ENCODE assay signal across 8 cellular contexts in genomic region chrX:119684312-119684711, GRCh38. TPM values are rescaled to one million over a fixed set of nuclear protein-coding genes. Genes with fewer than 3 reads are reported as not detected.
DNase-seq lines count a peak whose midpoint lies in the region; ATAC-seq and TF ChIP-seq lines count a peak whose summit lies in the region.
"Not testable (repeated sequence)": the region's sequence is repeated elsewhere in the genome, so short reads cannot be mapped to it uniquely, and the experiment has no call there.

No MANE protein-coding gene starts in this region.

- not testable (repeated sequence) for H3K9me3 Mint-ChIP-seq in CD4-positive, CD25-positive, alpha-beta regulatory T cell; activated CD8-positive, alpha-beta memory T cell treated with anti-CD3 and anti-CD28 coated beads, Interleukin-2, amount 10 ng/mL, durations not matched to agents 7 days and 5 days (ENCODE audit: low read depth); activated naive CD8-positive, alpha-beta T cell treated with anti-CD3 and anti-CD28 coated beads, Interleukin-2, amount 50 U/mL, for 24 hours
- H3K9me3 Mint-ChIP-seq in glutamatergic neuron (ENCODE audit: unreplicated experiment), result peaks cover 11% of the 10 kb centered on the region

- TF ChIP-seq CTCF in glutamatergic neuron (IDR thresholded peaks at IDR 0.05; ENCODE audit: partially characterized antibody, unreplicated experiment), result not testable (repeated sequence)

- CTCF ChIA-PET in activated CD8-positive, alpha-beta memory T cell treated with anti-CD3 and anti-CD28 coated beads, Interleukin-2, amount 10 ng/mL, durations not matched to agents 7 days and 5 days (lab: Charles Lee), result interaction anchor here (0.7 to 2.7 kb wide), 3 partner anchors 8 to 76 kb away, joined by 3 to 10 read pairs (median 3); no protein-coding TSS in a partner anchor

- ATAC-seq in CD4-positive, CD25-positive, alpha-beta regulatory T cell (ENCODE audit: low read depth in 2 of 2); activated CD8-positive, alpha-beta memory T cell treated with anti-CD3 and anti-CD28 coated beads, Interleukin-2, amount 10 ng/mL, durations not matched to agents 7 days and 5 days; activated naive CD8-positive, alpha-beta T cell treated with anti-CD3 and anti-CD28 coated beads, Interleukin-2, amount 50 U/mL, for 24 hours: not testable (repeated sequence)
- ATAC-seq in T-helper 17 cell, result peak; percentile 44

- peaks cover 31 to 96% (median 49%) of the 10 kb centered on the region in 4 donors for H3K4me1 Mint-ChIP-seq in CD4-positive, CD25-positive, alpha-beta regulatory T cell
- H3K4me1 Mint-ChIP-seq in T-helper 17 cell, result peaks cover 35% of the 10 kb centered on the region
- H3K4me1 Mint-ChIP-seq in activated CD8-positive, alpha-beta memory T cell treated with anti-CD3 and anti-CD28 coated beads, Interleukin-2, amount 10 ng/mL, durations not matched to agents 7 days and 5 days, result peaks cover 60% of the 10 kb centered on the region
- peaks cover 85% of the 10 kb centered on the region for H3K4me1 Mint-ChIP-seq in activated naive CD8-positive, alpha-beta T cell treated with anti-CD3 and anti-CD28 coated beads, Interleukin-2, amount 50 U/mL, for 24 hours
- peaks cover 16% of the 10 kb centered on the region for H3K4me1 Mint-ChIP-seq in glutamatergic neuron (ENCODE audit: low read depth, unreplicated experiment)

- H3K36me3 Mint-ChIP-seq in CD4-positive, CD25-positive, alpha-beta regulatory T cell, result peaks cover 30% of the 10 kb centered on the region
- H3K36me3 Mint-ChIP-seq in T-helper 17 cell (ENCODE audit: low read depth); activated naive CD8-positive, alpha-beta T cell treated with anti-CD3 and anti-CD28 coated beads, Interleukin-2, amount 50 U/mL, for 24 hours (ENCODE audit: low read depth); glutamatergic neuron (ENCODE audit: unreplicated experiment): not testable (repeated sequence)
- peaks cover 37% of the 10 kb centered on the region for H3K36me3 Mint-ChIP-seq in activated CD8-positive, alpha-beta memory T cell treated with anti-CD3 and anti-CD28 coated beads, Interleukin-2, amount 10 ng/mL, durations not matched to agents 7 days and 5 days

- DNase-seq in CD4-positive, CD25-positive, alpha-beta regulatory T cell, result peak in 2 of 3 donors; percentile 22 to 50
- peak in 1 of 3 donors; percentile 23 for DNase-seq in T-helper 17 cell
- DNase-seq in activated CD8-positive, alpha-beta memory T cell treated with anti-CD3 and anti-CD28 coated beads, Interleukin-2, amount 10 ng/mL, durations not matched to agents 7 days and 5 days; activated naive CD8-positive, alpha-beta T cell treated with anti-CD3 and anti-CD28 coated beads, Interleukin-2, amount 50 U/mL, for 24 hours; glutamatergic neuron: not testable (repeated sequence)

- not testable (repeated sequence) for H3K36me3 ChIP-seq in CD4-positive, CD25-positive, alpha-beta regulatory T cell (ENCODE audit: control insufficient read depth, insufficient read depth, low read length); rectal smooth muscle tissue (ENCODE audit: control insufficient read depth, insufficient read depth, low read length); thymus (ENCODE audit: control insufficient read depth, insufficient read depth)
- peaks cover 11% of the 10 kb centered on the region for H3K36me3 ChIP-seq in KOPT-K1 (ENCODE audit: insufficient read depth, low read length)

- peak overlapping the region; percentile 68 for H3K4me3 ChIP-seq in CD4-positive, CD25-positive, alpha-beta regulatory T cell (ENCODE audit: low read depth, low read length)
- H3K4me3 ChIP-seq in rectal smooth muscle tissue (ENCODE audit: low read length); thymus (ENCODE audit: low read length): not testable (repeated sequence)

- WGBS in thymus, result 50% methylated on average over 8 of the region's 8 CpGs

- H3K4me1 ChIP-seq in CD4-positive, CD25-positive, alpha-beta regulatory T cell (ENCODE audit: control insufficient read depth, insufficient read depth, low read length, poor library complexity, severe bottlenecking), result peaks cover 90% of the 10 kb centered on the region
- not testable (repeated sequence) for H3K4me1 ChIP-seq in rectal smooth muscle tissue (ENCODE audit: control insufficient read depth, insufficient read depth, low read length)
- H3K4me1 ChIP-seq in thymus (ENCODE audit: control insufficient read depth, insufficient read depth, low read length), result peaks cover 20% of the 10 kb centered on the region

- H3K27ac ChIP-seq in CD4-positive, CD25-positive, alpha-beta regulatory T cell (ENCODE audit: insufficient read depth, low read length, poor library complexity, severe bottlenecking), result peak overlapping the region; percentile 97
- H3K27ac ChIP-seq in KOPT-K1 (ENCODE audit: low read depth, low read length, poor library complexity, severe bottlenecking), result peak overlapping the region; percentile 99
- peak overlapping the region; percentile 74 for H3K27ac ChIP-seq in rectal smooth muscle tissue (ENCODE audit: low read depth, low read length)
- H3K27ac ChIP-seq in thymus (ENCODE audit: low read depth), result peak overlapping the region; percentile 95

- H3K9me3 ChIP-seq in CD4-positive, CD25-positive, alpha-beta regulatory T cell (ENCODE audit: control insufficient read depth in 2 of 2, low read length in 2 of 2); KOPT-K1 (ENCODE audit: insufficient read depth, low read length, poor library complexity, severe bottlenecking); T-helper 17 cell (ENCODE audit: control insufficient read depth, low read length, poor library complexity, severe bottlenecking); thymus (ENCODE audit: control insufficient read depth): not testable (repeated sequence)

- H3K9ac ChIP-seq in rectal smooth muscle tissue (ENCODE audit: low read length), result not testable (repeated sequence)

- peak overlapping the region; percentile 63 to 98 (median 98) for H3K27ac Mint-ChIP-seq in CD4-positive, CD25-positive, alpha-beta regulatory T cell
- H3K27ac Mint-ChIP-seq in T-helper 17 cell (peak overlapping the region; percentile 98), glutamatergic neuron (ENCODE audit: unreplicated experiment) (peak overlapping the region; percentile 98)
- H3K27ac Mint-ChIP-seq in activated CD8-positive, alpha-beta memory T cell treated with anti-CD3 and anti-CD28 coated beads, Interleukin-2, amount 10 ng/mL, durations not matched to agents 7 days and 5 days, result peak overlapping the region; percentile 99
- H3K27ac Mint-ChIP-seq in activated naive CD8-positive, alpha-beta T cell treated with anti-CD3 and anti-CD28 coated beads, Interleukin-2, amount 50 U/mL, for 24 hours, result peak overlapping the region; percentile 99

- not testable (repeated sequence) for H3K27me3 Mint-ChIP-seq in CD4-positive, CD25-positive, alpha-beta regulatory T cell; T-helper 17 cell; activated CD8-positive, alpha-beta memory T cell treated with anti-CD3 and anti-CD28 coated beads, Interleukin-2, amount 10 ng/mL, durations not matched to agents 7 days and 5 days; activated naive CD8-positive, alpha-beta T cell treated with anti-CD3 and anti-CD28 coated beads, Interleukin-2, amount 50 U/mL, for 24 hours; glutamatergic neuron (ENCODE audit: unreplicated experiment)

- peak overlapping the region; percentile 92 to 100 (median 98) for H3K4me3 Mint-ChIP-seq in CD4-positive, CD25-positive, alpha-beta regulatory T cell
- peak overlapping the region; percentile 86 for H3K4me3 Mint-ChIP-seq in T-helper 17 cell
- H3K4me3 Mint-ChIP-seq in activated CD8-positive, alpha-beta memory T cell treated with anti-CD3 and anti-CD28 coated beads, Interleukin-2, amount 10 ng/mL, durations not matched to agents 7 days and 5 days, result peak overlapping the region; percentile 81
- peak overlapping the region; percentile 92 for H3K4me3 Mint-ChIP-seq in activated naive CD8-positive, alpha-beta T cell treated with anti-CD3 and anti-CD28 coated beads, Interleukin-2, amount 50 U/mL, for 24 hours
- H3K4me3 Mint-ChIP-seq in glutamatergic neuron (ENCODE audit: unreplicated experiment), result not testable (repeated sequence)

- H3K27me3 ChIP-seq in CD4-positive, CD25-positive, alpha-beta regulatory T cell (ENCODE audit: control insufficient read depth, insufficient read depth, low read length); rectal smooth muscle tissue (ENCODE audit: control insufficient read depth, insufficient read depth, low read length); thymus (ENCODE audit: control insufficient read depth, insufficient read depth): not testable (repeated sequence)

RNA-seq across cellular contexts. Expression of gene SEPTIN6, which starts 8.7 kb away (rescaled TPM):
- total RNA-seq in CD4-positive, CD25-positive, alpha-beta regulatory T cell, result 290 TPM
- 100 to 1,000 TPM; 144 to 201 (median 191) TPM for polyA plus RNA-seq in CD4-positive, CD25-positive, alpha-beta regulatory T cell
- total RNA-seq in T-helper 17 cell (100 to 1,000 TPM; 150 to 163 TPM), glutamatergic neuron (ENCODE audit: unreplicated experiment) (243 TPM)
- 100 to 1,000 TPM; 236 to 263 TPM for total RNA-seq in activated CD8-positive, alpha-beta memory T cell treated with anti-CD3 and anti-CD28 coated beads, Interleukin-2, amount 10 ng/mL, durations not matched to agents 7 days and 5 days
- 53.1 TPM for polyA plus RNA-seq in thymus
